Comparison of ENCODE assay signal across 22 cellular contexts in the genomic region with DNA sequence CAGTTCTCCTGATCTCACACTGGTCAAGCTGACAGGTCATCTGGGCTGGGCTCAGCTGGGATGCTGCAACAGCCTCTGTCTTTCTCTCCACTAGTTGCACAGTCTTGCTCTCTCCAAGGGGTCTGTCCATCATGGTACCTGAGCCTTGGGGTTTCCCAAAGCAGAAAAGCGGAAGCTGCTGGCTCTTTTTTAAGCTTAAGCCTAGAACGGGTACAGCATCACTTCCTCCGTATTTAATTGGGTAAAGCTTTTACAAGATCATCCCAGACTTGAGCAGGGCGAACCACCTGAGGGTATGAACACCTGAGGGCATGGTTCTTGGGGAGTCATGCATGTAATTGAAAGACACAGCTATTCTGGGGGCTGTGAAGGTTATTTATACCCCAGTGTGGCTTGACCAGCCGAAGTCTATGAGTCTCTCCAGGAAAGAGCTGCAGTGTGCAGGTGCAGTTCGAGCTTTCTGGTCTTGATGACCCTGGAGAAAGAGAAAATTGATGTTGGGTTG. TPM values are rescaled to one million over a fixed set of nuclear protein-coding genes. Genes with fewer than 3 reads are reported as not detected.
"Had no signal": no experiment of that assay in that cellular context is flagged by ENCODE, and none has a peak within 500 bp of the region (broad histone marks: within the 10 kb centered on the region; RNA-seq: fewer than 3 reads in every experiment).

No MANE protein-coding gene starts in this region.

- H3K27me3 ChIP-seq: foreskin keratinocyte, vagina had no signal

- H3K27ac ChIP-seq: foreskin keratinocyte, left ventricle myocardium inferior, prostate gland, thoracic aorta, vagina, WERI-Rb-1 had no signal

- ATAC-seq: activated naive CD4-positive, alpha-beta T cell treated with anti-CD3 and anti-CD28 coated beads, Interleukin-2, amount 50 U/mL, for 72 hours; activated T-helper 17 cell treated with anti-CD3 and anti-CD28 coated beads, Interleukin-2, amount 50 U/mL, for 72 hours; foreskin keratinocyte; natural killer cell had no signal

- H3K4me3 ChIP-seq: left ventricle myocardium inferior, prostate gland, thoracic aorta, vagina had no signal

- H3K36me3 Mint-ChIP-seq: activated naive CD4-positive, alpha-beta T cell treated with anti-CD3 and anti-CD28 coated beads, Interleukin-2, amount 50 U/mL, for 72 hours; natural killer cell; type B pancreatic cell had no signal

- H3K9me3 Mint-ChIP-seq: activated naive CD4-positive, alpha-beta T cell treated with anti-CD3 and anti-CD28 coated beads, Interleukin-2, amount 50 U/mL, for 72 hours; activated T-helper 17 cell treated with anti-CD3 and anti-CD28 coated beads, Interleukin-2, amount 50 U/mL, for 72 hours; central memory CD8-positive, alpha-beta T cell; natural killer cell; type B pancreatic cell had no signal

- H3K9me3 ChIP-seq: left ventricle myocardium inferior, prostate gland, thoracic aorta, vagina had no signal

- H3K27ac Mint-ChIP-seq: activated naive CD4-positive, alpha-beta T cell treated with anti-CD3 and anti-CD28 coated beads, Interleukin-2, amount 50 U/mL, for 72 hours; activated T-helper 17 cell treated with anti-CD3 and anti-CD28 coated beads, Interleukin-2, amount 50 U/mL, for 72 hours; natural killer cell; type B pancreatic cell had no signal

- H3K4me3 Mint-ChIP-seq: activated T-helper 17 cell treated with anti-CD3 and anti-CD28 coated beads, Interleukin-2, amount 50 U/mL, for 72 hours; central memory CD8-positive, alpha-beta T cell; natural killer cell; type B pancreatic cell had no signal

- DNase-seq: activated T-cell treated with anti-CD3 and anti-CD28 coated beads, Interleukin-2, amount 50 U/mL, for 1 hour; effector memory CD4-positive, alpha-beta T cell; foreskin keratinocyte; kidney glomerular epithelial cell; left ventricle myocardium inferior; midbrain; natural killer cell; stimulated activated CD4-positive, alpha-beta T cell treated with anti-CD3 and anti-CD28 coated beads, Interleukin-4, amount 100 ng/mL, for 1 hour; stimulated activated naive CD4-positive, alpha-beta T cell treated with Interleukin-2 at 50 U/mL for 16 hours; WERI-Rb-1 had no signal

- H3K4me1 Mint-ChIP-seq: activated T-helper 17 cell treated with anti-CD3 and anti-CD28 coated beads, Interleukin-2, amount 50 U/mL, for 72 hours; central memory CD8-positive, alpha-beta T cell had no signal

- H3K4me1 ChIP-seq: foreskin keratinocyte, prostate gland, vagina had no signal

- H3K36me3 ChIP-seq: left ventricle myocardium inferior, prostate gland, thoracic aorta, vagina, WERI-Rb-1 had no signal

RNA-seq across cellular contexts. Expression of gene GGTLC1, which starts 13.4 kb away (rescaled TPM):
- total RNA-seq: activated naive CD4-positive, alpha-beta T cell treated with anti-CD3 and anti-CD28 coated beads, Interleukin-2, amount 50 U/mL, for 72 hours; activated T-helper 17 cell treated with anti-CD3 and anti-CD28 coated beads, Interleukin-2, amount 50 U/mL, for 72 hours; astrocyte; dermis microvascular lymphatic vessel endothelial cell; foreskin keratinocyte; left ventricle myocardium inferior; lung microvascular endothelial cell; natural killer cell; osteoblast; prostate gland; thoracic aorta; vagina had no signal
- polyA plus RNA-seq: esophagus, foreskin keratinocyte had no signal
